11 cellular contexts compared by ENCODE assay signal in the genomic region with DNA sequence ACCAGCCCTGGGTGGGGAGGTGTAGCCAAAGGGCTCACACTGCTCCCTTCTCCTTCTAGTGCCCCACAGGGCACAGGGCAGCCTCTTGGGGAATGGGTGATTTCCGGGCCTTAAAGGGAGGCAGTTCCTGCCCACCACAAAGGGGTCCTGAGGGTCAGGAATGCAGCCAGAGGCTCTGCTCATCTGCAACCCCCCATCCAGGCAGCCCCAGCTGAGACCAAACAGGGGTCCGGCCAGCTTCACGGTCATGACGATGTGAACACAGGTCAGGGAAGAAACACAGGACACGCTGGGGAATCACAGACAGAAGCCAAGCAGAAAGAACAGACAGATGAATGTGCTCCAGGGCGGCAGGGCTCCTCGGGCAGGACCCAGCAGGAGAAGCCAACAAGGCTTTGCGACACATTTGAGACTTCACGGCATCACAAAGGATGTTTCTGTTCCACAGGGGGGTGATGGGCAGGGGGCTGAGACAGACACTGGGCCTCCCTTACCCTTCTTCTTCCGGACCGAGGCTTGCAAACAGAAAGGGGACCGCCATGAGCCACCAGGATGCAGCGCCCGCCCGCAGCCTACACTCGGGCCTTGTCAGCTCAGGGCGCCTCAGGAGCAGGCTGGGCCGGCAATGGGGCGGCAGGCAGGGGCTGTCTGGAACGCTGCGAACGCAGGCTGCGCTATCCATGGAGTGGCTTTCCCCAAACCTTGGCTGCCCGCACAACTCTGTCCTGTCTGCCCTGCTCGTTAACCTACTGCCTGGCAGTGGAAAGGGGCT.
"Had no signal": no experiment of that assay in that cellular context is flagged by ENCODE, and none has a peak within 500 bp of the region (broad histone marks: within the 10 kb centered on the region; RNA-seq: fewer than 3 reads in every experiment).

No MANE protein-coding gene starts in this region.

- H3K36me3 Mint-ChIP-seq: activated naive CD8-positive, alpha-beta T cell treated with anti-CD3 and anti-CD28 coated beads, Interleukin-2, amount 10 ng/mL, durations not matched to agents 7 days and 5 days; memory B cell; natural killer cell; stimulated activated memory B cell treated with anti-CD40 and anti-IgM and Interleukin-4, amounts not matched to agents 10 μg/mL and 1 μg/mL and 100 μg/mL, for 72 hours had no signal

- H3K4me1 Mint-ChIP-seq: activated CD4-positive, alpha-beta T cell treated with anti-CD3 and anti-CD28 coated beads, Interleukin-2, amount 10 ng/mL, durations not matched to agents 7 days and 5 days; activated naive CD8-positive, alpha-beta T cell treated with anti-CD3 and anti-CD28 coated beads, Interleukin-2, amount 10 ng/mL, durations not matched to agents 7 days and 5 days; memory B cell; natural killer cell; stimulated activated memory B cell treated with anti-CD40 and anti-IgM and Interleukin-4, amounts not matched to agents 10 μg/mL and 1 μg/mL and 100 μg/mL, for 72 hours had no signal

- H3K4me3 ChIP-seq: heart left ventricle, psoas muscle, thyroid gland, uterus had no signal

- ATAC-seq: natural killer cell; stimulated activated memory B cell treated with anti-CD40 and anti-IgM and Interleukin-4, amounts not matched to agents 10 μg/mL and 1 μg/mL and 100 μg/mL, for 72 hours had no signal

- H3K36me3 ChIP-seq: heart left ventricle, thyroid gland, uterus had no signal

- H3K4me1 ChIP-seq: psoas muscle, thyroid gland, uterus had no signal

- H3K9me3 ChIP-seq: heart left ventricle, psoas muscle, thyroid gland, uterus had no signal

- H3K27me3 ChIP-seq: heart left ventricle, thyroid gland, uterus had no signal

- H3K9me3 Mint-ChIP-seq: activated CD4-positive, alpha-beta T cell treated with anti-CD3 and anti-CD28 coated beads, Interleukin-2, amount 10 ng/mL, durations not matched to agents 7 days and 5 days; activated naive CD8-positive, alpha-beta T cell treated with anti-CD3 and anti-CD28 coated beads, Interleukin-2, amount 10 ng/mL, durations not matched to agents 7 days and 5 days; activated T-helper 1 cell treated with anti-CD3 and anti-CD28 coated beads, Interleukin-12 subunit alpha, Interleukin-12 subunit beta, Interleukin-2, Interleukin-4 antibody, amounts not matched to agents 30 ng/mL and 10 ng/mL and 1 ng/mL, durations not matched to agents 14 hours and 24 hours and 36 hours; memory B cell; natural killer cell; stimulated activated memory B cell treated with anti-CD40 and anti-IgM and Interleukin-4, amounts not matched to agents 10 μg/mL and 1 μg/mL and 100 μg/mL, for 72 hours had no signal

- DNase-seq: activated CD4-positive, alpha-beta T cell treated with anti-CD3 and anti-CD28 coated beads, Interleukin-2, amount 10 ng/mL, durations not matched to agents 7 days and 5 days; activated CD4-positive, CD25-positive, alpha-beta regulatory T cell; activated naive CD8-positive, alpha-beta T cell treated with anti-CD3 and anti-CD28 coated beads, Interleukin-2, amount 10 ng/mL, durations not matched to agents 7 days and 5 days; natural killer cell; thyroid gland; uterus had no signal

- H3K4me3 Mint-ChIP-seq: activated CD4-positive, alpha-beta T cell treated with anti-CD3 and anti-CD28 coated beads, Interleukin-2, amount 10 ng/mL, durations not matched to agents 7 days and 5 days; activated naive CD8-positive, alpha-beta T cell treated with anti-CD3 and anti-CD28 coated beads, Interleukin-2, amount 10 ng/mL, durations not matched to agents 7 days and 5 days; activated T-helper 1 cell treated with anti-CD3 and anti-CD28 coated beads, Interleukin-12 subunit alpha, Interleukin-12 subunit beta, Interleukin-2, Interleukin-4 antibody, amounts not matched to agents 30 ng/mL and 10 ng/mL and 1 ng/mL, durations not matched to agents 14 hours and 24 hours and 36 hours; memory B cell; natural killer cell; stimulated activated memory B cell treated with anti-CD40 and anti-IgM and Interleukin-4, amounts not matched to agents 10 μg/mL and 1 μg/mL and 100 μg/mL, for 72 hours had no signal

- H3K27ac Mint-ChIP-seq: activated CD4-positive, alpha-beta T cell treated with anti-CD3 and anti-CD28 coated beads, Interleukin-2, amount 10 ng/mL, durations not matched to agents 7 days and 5 days; activated naive CD8-positive, alpha-beta T cell treated with anti-CD3 and anti-CD28 coated beads, Interleukin-2, amount 10 ng/mL, durations not matched to agents 7 days and 5 days; activated T-helper 1 cell treated with anti-CD3 and anti-CD28 coated beads, Interleukin-12 subunit alpha, Interleukin-12 subunit beta, Interleukin-2, Interleukin-4 antibody, amounts not matched to agents 30 ng/mL and 10 ng/mL and 1 ng/mL, durations not matched to agents 14 hours and 24 hours and 36 hours; memory B cell; natural killer cell; stimulated activated memory B cell treated with anti-CD40 and anti-IgM and Interleukin-4, amounts not matched to agents 10 μg/mL and 1 μg/mL and 100 μg/mL, for 72 hours had no signal

- H3K27me3 Mint-ChIP-seq: activated CD4-positive, alpha-beta T cell treated with anti-CD3 and anti-CD28 coated beads, Interleukin-2, amount 10 ng/mL, durations not matched to agents 7 days and 5 days; activated naive CD8-positive, alpha-beta T cell treated with anti-CD3 and anti-CD28 coated beads, Interleukin-2, amount 10 ng/mL, durations not matched to agents 7 days and 5 days had no signal

- H3K27ac ChIP-seq: heart left ventricle, psoas muscle, thyroid gland, uterus had no signal
